1 cellular context compared by ENCODE assay signal in the genomic region with DNA sequence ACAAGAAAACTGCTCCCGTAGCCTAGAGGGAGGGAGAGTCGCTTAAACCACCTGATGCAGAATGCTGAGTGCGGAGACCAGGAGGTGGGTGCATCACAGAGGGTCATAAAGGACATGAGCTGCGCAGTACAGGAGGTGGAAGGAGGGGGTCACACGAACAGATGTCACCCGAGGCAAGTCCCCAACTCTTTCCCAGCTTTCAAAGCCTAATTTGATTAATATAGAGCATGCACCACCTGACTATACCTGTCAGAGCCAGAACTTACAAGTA.
TF ChIP-seq lines count a peak whose summit lies in the region.

No MANE protein-coding gene starts in this region.

TF ChIP-seq in SK-N-SH treated with all-trans-retinoic acid at 6 μM for 48 hours, 23 proteins besides CTCF, POLR2A, EP300 and RAD21 (continued from another document):
- no peak for TF ChIP-seq ZFP3 (CRISPR knock-in tag; IDR thresholded peaks at IDR 0.05)
